ENCODE assay signal across 1 cellular context in the genomic region with DNA sequence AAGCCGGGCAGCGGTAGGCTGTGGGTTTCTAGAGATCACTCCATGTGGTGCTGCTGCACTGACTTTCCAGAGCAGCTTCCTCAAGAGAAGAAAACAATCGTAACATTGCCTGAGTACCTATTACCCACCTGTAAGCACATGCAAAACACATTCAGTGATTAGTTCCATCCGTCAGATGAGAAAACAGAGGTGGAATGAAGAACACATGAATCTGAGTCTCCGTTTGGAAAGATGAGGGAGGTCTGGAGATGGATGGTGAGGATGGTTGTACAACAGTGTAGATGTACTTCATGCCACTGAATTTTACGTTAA.
TF ChIP-seq lines count a peak whose summit lies in the region.

No MANE protein-coding gene starts in this region.

TF ChIP-seq in K562, 482 proteins besides CTCF, POLR2A, EP300 and RAD21 (continued from another document):
- TF ChIP-seq, protein P1, sequence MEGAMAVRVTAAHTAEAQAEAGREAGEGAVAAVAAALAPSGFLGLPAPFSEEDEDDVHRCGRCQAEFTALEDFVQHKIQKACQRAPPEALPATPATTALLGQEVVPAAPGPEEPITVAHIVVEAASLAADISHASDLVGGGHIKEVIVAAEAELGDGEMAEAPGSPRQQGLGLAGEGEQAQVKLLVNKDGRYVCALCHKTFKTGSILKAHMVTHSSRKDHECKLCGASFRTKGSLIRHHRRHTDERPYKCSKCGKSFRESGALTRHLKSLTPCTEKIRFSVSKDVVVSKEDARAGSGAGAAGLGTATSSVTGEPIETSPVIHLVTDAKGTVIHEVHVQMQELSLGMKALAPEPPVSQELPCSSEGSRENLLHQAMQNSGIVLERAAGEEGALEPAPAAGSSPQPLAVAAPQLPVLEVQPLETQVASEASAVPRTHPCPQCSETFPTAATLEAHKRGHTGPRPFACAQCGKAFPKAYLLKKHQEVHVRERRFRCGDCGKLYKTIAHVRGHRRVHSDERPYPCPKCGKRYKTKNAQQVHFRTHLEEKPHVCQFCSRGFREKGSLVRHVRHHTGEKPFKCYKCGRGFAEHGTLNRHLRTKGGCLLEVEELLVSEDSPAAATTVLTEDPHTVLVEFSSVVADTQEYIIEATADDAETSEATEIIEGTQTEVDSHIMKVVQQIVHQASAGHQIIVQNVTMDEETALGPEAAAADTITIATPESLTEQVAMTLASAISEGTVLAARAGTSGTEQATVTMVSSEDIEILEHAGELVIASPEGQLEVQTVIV (CRISPR knock-in tag; IDR thresholded peaks at IDR 0.05; ENCODE audit: borderline replicate concordance): no peak
- no peak for TF ChIP-seq ZFPM2 (CRISPR knock-in tag; IDR thresholded peaks at IDR 0.05)
- no peak for TF ChIP-seq ZKSCAN1 (IDR thresholded peaks at IDR 0.05; ENCODE audit: low read depth, low read length)
- TF ChIP-seq NKRF (IDR thresholded peaks at IDR 0.05; ENCODE audit: borderline replicate concordance): no peak
- no peak for TF ChIP-seq ZNF445 (CRISPR knock-in tag; IDR thresholded peaks at IDR 0.05; ENCODE audit: low read depth)
- TF ChIP-seq PHB2 (IDR thresholded peaks at IDR 0.05; ENCODE audit: low read depth): no peak
- no peak for TF ChIP-seq POLR2H (tag; IDR thresholded peaks at IDR 0.05; ENCODE audit: low read depth)
- TF ChIP-seq HDAC1 (IDR thresholded peaks at IDR 0.05): 0 out of 4 replicates have a peak, but pooled peaks of 1 of the 2 experiments have one; percentile 1
- TF ChIP-seq FOS (IDR thresholded peaks at IDR 0.05; ENCODE audit: extremely low read depth, insufficient read length): no peak
- no peak for TF ChIP-seq ZC3H11A (IDR thresholded peaks at IDR 0.05; ENCODE audit: low read depth, low read length)
- no peak for TF ChIP-seq OTX1 (CRISPR knock-in tag; IDR thresholded peaks at IDR 0.05)
- TF ChIP-seq NCOA1 (IDR thresholded peaks at IDR 0.05; ENCODE audit: low read depth): no peak
- no peak for TF ChIP-seq HNRNPL (IDR thresholded peaks at IDR 0.05; ENCODE audit: low read depth, low read length)
- no peak for TF ChIP-seq SNRNP70 (optimal IDR thresholded peaks at IDR 0.05; ENCODE audit: low read depth, low read length)
- no peak for TF ChIP-seq ZNF224 (CRISPR knock-in tag; IDR thresholded peaks at IDR 0.05)
- TF ChIP-seq MAFG (tag; conservative IDR thresholded peaks at IDR 0.05): no peak
- TF ChIP-seq L3MBTL2 (IDR thresholded peaks at IDR 0.05): peak; percentile 63; the same call in 1 of the 2 replicates
- TF ChIP-seq TEAD4 (IDR thresholded peaks at IDR 0.05; ENCODE audit: low read length): no peak
- no peak for TF ChIP-seq TEAD4 (CRISPR knock-in tag; IDR thresholded peaks at IDR 0.05; ENCODE audit: borderline replicate concordance)
- no peak for TF ChIP-seq YY1 (IDR thresholded peaks at IDR 0.05; ENCODE audit: borderline replicate concordance in 1 of 3, control insufficient read depth in 1 of 3, extremely low read depth in 1 of 3, insufficient read depth in 3 of 3, insufficient read length in 1 of 3, insufficient replicate concordance in 2 of 3, low read depth in 1 of 3, low read length in 2 of 3)
- TF ChIP-seq HNRNPLL (IDR thresholded peaks at IDR 0.05; ENCODE audit: low read depth, low read length, poor library complexity, severe bottlenecking): no peak
- TF ChIP-seq DDX20 (tag; IDR thresholded peaks at IDR 0.05; ENCODE audit: low read depth): no peak
- no peak for TF ChIP-seq FOXK1 (CRISPR knock-in tag; IDR thresholded peaks at IDR 0.05; ENCODE audit: borderline replicate concordance)
- TF ChIP-seq KLF16 (IDR thresholded peaks at IDR 0.05): no peak
- 0 out of 4 replicates have a peak, but pooled peaks of 1 of the 2 experiments have one; percentile 3 for TF ChIP-seq MAZ (CRISPR knock-in tag; conservative IDR thresholded peaks at IDR 0.05 in 1 of 2, IDR thresholded peaks at IDR 0.05 in 1 of 2)
- TF ChIP-seq ZNF584 (CRISPR knock-in tag; IDR thresholded peaks at IDR 0.05; ENCODE audit: low read depth): no peak
- no peak for TF ChIP-seq VEZF1 (CRISPR knock-in tag; IDR thresholded peaks at IDR 0.05)
- TF ChIP-seq HNRNPK (IDR thresholded peaks at IDR 0.05; ENCODE audit: low read depth, low read length, poor library complexity, severe bottlenecking): no peak
- TF ChIP-seq NR0B1 (IDR thresholded peaks at IDR 0.05; ENCODE audit: partially characterized antibody): no peak
- no peak for TF ChIP-seq CAMTA2 (CRISPR knock-in tag; conservative IDR thresholded peaks at IDR 0.05)
- no peak for TF ChIP-seq ESRRA (IDR thresholded peaks at IDR 0.05; ENCODE audit: borderline replicate concordance, low read depth)
- TF ChIP-seq DEAF1 (CRISPR knock-in tag; IDR thresholded peaks at IDR 0.05): no peak
TF ChIP-seq in K562: peak in this region for 9.
